In the genomic region with DNA sequence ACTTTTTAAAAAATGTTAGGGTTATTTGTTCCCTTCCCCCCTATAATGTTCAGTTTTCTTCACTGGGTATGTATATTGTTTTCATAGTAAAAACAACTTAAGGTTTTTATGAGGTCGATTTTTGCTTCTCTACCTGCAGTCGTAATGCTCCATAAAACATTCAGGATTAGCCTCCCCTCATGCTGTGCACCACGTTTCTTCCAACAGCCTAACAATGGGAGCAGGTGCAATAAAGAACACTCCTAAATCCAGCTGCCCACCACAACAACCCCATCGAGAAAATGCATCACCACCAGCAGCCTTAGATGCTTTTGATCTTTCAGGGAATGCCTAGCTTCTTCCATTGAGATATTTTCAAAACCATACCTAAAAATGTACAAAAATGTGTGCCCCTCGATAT, we compare ENCODE assay signal across 19 cellular contexts.
"Had no signal": no experiment of that assay in that cellular context is flagged by ENCODE, and none has a peak within 500 bp of the region (broad histone marks: within the 10 kb centered on the region; RNA-seq: fewer than 3 reads in every experiment).

No MANE protein-coding gene starts in this region.

- H3K4me1 ChIP-seq: body of pancreas, esophagus squamous epithelium, heart right ventricle, lower lobe of right lung, parathyroid adenoma, stomach, vagina had no signal

- H3K9me3 ChIP-seq: body of pancreas, esophagus squamous epithelium, heart right ventricle, lower lobe of right lung, neutrophil, stomach, vagina had no signal

- H3K27me3 ChIP-seq: body of pancreas, esophagus squamous epithelium, heart right ventricle, neutrophil, stomach, vagina had no signal

- H3K36me3 ChIP-seq: esophagus squamous epithelium, heart right ventricle, lower lobe of right lung, neutrophil, stomach, vagina had no signal

- DNase-seq: activated CD4-positive, alpha-beta T cell treated with anti-CD3 and anti-CD28 coated beads for 48 hours; activated CD4-positive, CD25-positive, alpha-beta regulatory T cell; activated CD8-positive, alpha-beta T cell treated with anti-CD3 and anti-CD28 coated beads for 36 hours; activated naive CD4-positive, alpha-beta T cell treated with anti-CD3 and anti-CD28 coated beads for 36 hours; activated T-cell treated with anti-CD3 and anti-CD28 coated beads, Interleukin-2, amount 50 U/mL, for 4 hours; body of pancreas; effector memory CD8-positive, alpha-beta T cell; esophagus squamous epithelium; heart right ventricle; left cardiac atrium; lower lobe of right lung; naive thymus-derived CD8-positive, alpha-beta T cell; stimulated activated CD4-positive, alpha-beta T cell treated with anti-CD3 and anti-CD28 coated beads, Interleukin-4, amount 100 ng/mL, for 24 hours; stomach; trophoblast cell had no signal

- H3K4me3 ChIP-seq: body of pancreas, esophagus squamous epithelium, heart right ventricle, lower lobe of right lung, smooth muscle cell, stomach, vagina had no signal
